ENCODE assay signal across 28 cellular contexts in the genomic region with DNA sequence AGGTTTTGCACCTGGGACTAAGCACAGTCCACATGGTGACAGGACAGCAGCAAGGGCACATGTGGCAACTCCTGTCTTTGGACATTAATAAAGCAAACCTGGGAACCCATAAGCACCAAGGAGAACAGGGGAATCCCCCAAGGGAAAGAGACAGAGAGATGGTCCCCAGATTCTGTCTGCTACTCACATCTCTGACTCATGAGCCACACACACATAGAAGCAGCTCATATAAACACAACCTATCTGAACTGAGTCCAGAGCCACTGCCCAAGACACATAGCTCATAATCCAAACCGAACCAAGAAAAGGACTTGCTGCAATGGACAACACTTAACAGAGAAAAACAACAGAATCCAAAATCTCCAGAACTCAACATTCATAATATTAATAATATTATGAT.
DNase-seq lines count a peak whose midpoint lies in the region; ATAC-seq and TF ChIP-seq lines count a peak whose summit lies in the region.
"Had no signal": no experiment of that assay in that cellular context is flagged by ENCODE, and none has a peak within 500 bp of the region (broad histone marks: within the 10 kb centered on the region; RNA-seq: fewer than 3 reads in every experiment).

No MANE protein-coding gene starts in this region.

- no peaks in the 10 kb centered on the region for H3K9me3 ChIP-seq in adrenal gland (replicated peaks in 1 of 3)
- H3K9me3 ChIP-seq in testis, result no peaks in the 10 kb centered on the region
- H3K9me3 ChIP-seq: gastroesophageal sphincter, spleen, uterus had no signal

- H3K4me1 ChIP-seq in adrenal gland (replicated peaks in 1 of 2) (no peaks in the 10 kb centered on the region), testis (no peaks in the 10 kb centered on the region)
- H3K4me1 ChIP-seq: gastroesophageal sphincter, spleen, uterus had no signal

- 93 to 100% (median 100%) methylated on average over 1 of the region's 1 CpG for WGBS in adrenal gland, 4 donors
- WGBS in testis, 2 donors, result 97 to 100% methylated on average over 1 of the region's 1 CpG

- no peak overlapping the region for H3K27ac Mint-ChIP-seq in activated naive CD8-positive, alpha-beta T cell treated with anti-CD3 and anti-CD28 coated beads, Interleukin-2, amount 50 U/mL, for 24 hours
- no peak overlapping the region for H3K27ac Mint-ChIP-seq in activated naive CD8-positive, alpha-beta T cell treated with anti-CD3 and anti-CD28 coated beads for 36 hours
- H3K27ac Mint-ChIP-seq: activated naive CD4-positive, alpha-beta T cell treated with anti-CD3 and anti-CD28 coated beads for 36 hours; activated T-cell treated with anti-CD3 and anti-CD28 coated beads, Interleukin-2, amount 50 U/mL, for 72 hours; natural killer cell; T-helper 1 cell treated with Interleukin-12 subunit alpha and Interleukin-12 subunit beta and Interleukin-4 antibody, amounts not matched to agents 30 μg/mL and 1 μg/mL, for 36 hours had no signal

- H3K36me3 ChIP-seq in adrenal gland (replicated peaks in 1 of 2) (no peaks in the 10 kb centered on the region), testis (ENCODE audit: low read depth, missing control alignments) (no peaks in the 10 kb centered on the region)
- H3K36me3 ChIP-seq: uterus had no signal

- peaks cover 2% of the 10 kb centered on the region for H3K4me1 Mint-ChIP-seq in activated naive CD8-positive, alpha-beta T cell treated with anti-CD3 and anti-CD28 coated beads, Interleukin-2, amount 50 U/mL, for 24 hours
- H3K4me1 Mint-ChIP-seq in activated naive CD8-positive, alpha-beta T cell treated with anti-CD3 and anti-CD28 coated beads for 36 hours, result peaks cover 3% of the 10 kb centered on the region
- H3K4me1 Mint-ChIP-seq: natural killer cell had no signal

- TF ChIP-seq POLR2A in adrenal gland (IDR thresholded peaks at IDR 0.05) (no peak), testis (IDR thresholded peaks at IDR 0.05) (no peak)

- H3K9me3 Mint-ChIP-seq in activated naive CD8-positive, alpha-beta T cell treated with anti-CD3 and anti-CD28 coated beads, Interleukin-2, amount 50 U/mL, for 24 hours, result no peaks in the 10 kb centered on the region
- H3K9me3 Mint-ChIP-seq in activated naive CD8-positive, alpha-beta T cell treated with anti-CD3 and anti-CD28 coated beads for 36 hours, result no peaks in the 10 kb centered on the region
- H3K9me3 Mint-ChIP-seq: activated naive CD4-positive, alpha-beta T cell treated with anti-CD3 and anti-CD28 coated beads for 36 hours; activated T-cell treated with anti-CD3 and anti-CD28 coated beads, Interleukin-2, amount 50 U/mL, for 72 hours; natural killer cell; T-helper 1 cell treated with Interleukin-12 subunit alpha and Interleukin-12 subunit beta and Interleukin-4 antibody, amounts not matched to agents 30 μg/mL and 1 μg/mL, for 36 hours had no signal

- peak; percentile 61 for ATAC-seq in activated naive CD8-positive, alpha-beta T cell treated with anti-CD3 and anti-CD28 coated beads, Interleukin-2, amount 50 U/mL, for 24 hours
- no peak for ATAC-seq in GM21723 (IDR thresholded peaks at IDR 0.05; ENCODE audit: unreplicated experiment)
- ATAC-seq: esophagus mucosa, gastroesophageal sphincter, K562, natural killer cell had no signal

- H3K4me3 Mint-ChIP-seq in activated naive CD8-positive, alpha-beta T cell treated with anti-CD3 and anti-CD28 coated beads, Interleukin-2, amount 50 U/mL, for 24 hours, result no peak overlapping the region
- no peak overlapping the region for H3K4me3 Mint-ChIP-seq in activated naive CD8-positive, alpha-beta T cell treated with anti-CD3 and anti-CD28 coated beads for 36 hours
- H3K4me3 Mint-ChIP-seq: activated naive CD4-positive, alpha-beta T cell treated with anti-CD3 and anti-CD28 coated beads for 36 hours; activated T-cell treated with anti-CD3 and anti-CD28 coated beads, Interleukin-2, amount 50 U/mL, for 72 hours; natural killer cell; T-helper 1 cell treated with Interleukin-12 subunit alpha and Interleukin-12 subunit beta and Interleukin-4 antibody, amounts not matched to agents 30 μg/mL and 1 μg/mL, for 36 hours had no signal

- H3K4me3 ChIP-seq in fibroblast of mammary gland (ENCODE audit: control insufficient read depth, low read depth, low read length) (no peak overlapping the region), adrenal gland (no peak overlapping the region), testis (no peak overlapping the region)
- H3K4me3 ChIP-seq: gastroesophageal sphincter, K562, SK-N-MC, spleen, uterus had no signal

- no peak for TF ChIP-seq CTCF in fibroblast of mammary gland (conservative IDR thresholded peaks at IDR 0.05; ENCODE audit: control insufficient read depth, insufficient read depth, low read depth, low read length)
- no peak for TF ChIP-seq CTCF in adrenal gland (IDR thresholded peaks at IDR 0.05)
- TF ChIP-seq CTCF in testis (IDR thresholded peaks at IDR 0.05), result no peak

- no peak overlapping the region for H3K27ac ChIP-seq in adrenal gland
- H3K27ac ChIP-seq in testis, result no peak overlapping the region
- H3K27ac ChIP-seq: C4-2B, gastroesophageal sphincter, RWPE1, SK-N-MC, spleen, uterus had no signal

- no peaks in the 10 kb centered on the region for H3K27me3 ChIP-seq in adrenal gland
- H3K27me3 ChIP-seq in testis, result no peaks in the 10 kb centered on the region
- H3K27me3 ChIP-seq: gastroesophageal sphincter, spleen, uterus had no signal

- no peaks in the 10 kb centered on the region for H3K27me3 Mint-ChIP-seq in activated naive CD8-positive, alpha-beta T cell treated with anti-CD3 and anti-CD28 coated beads, Interleukin-2, amount 50 U/mL, for 24 hours
- H3K27me3 Mint-ChIP-seq in activated naive CD8-positive, alpha-beta T cell treated with anti-CD3 and anti-CD28 coated beads for 36 hours, result no peaks in the 10 kb centered on the region

- peaks cover 2% of the 10 kb centered on the region for H3K36me3 Mint-ChIP-seq in activated naive CD8-positive, alpha-beta T cell treated with anti-CD3 and anti-CD28 coated beads, Interleukin-2, amount 50 U/mL, for 24 hours (ENCODE audit: low read depth)
- no peaks in the 10 kb centered on the region for H3K36me3 Mint-ChIP-seq in activated naive CD8-positive, alpha-beta T cell treated with anti-CD3 and anti-CD28 coated beads for 36 hours
- H3K36me3 Mint-ChIP-seq: natural killer cell had no signal

- DNase-seq in activated naive CD8-positive, alpha-beta T cell treated with anti-CD3 and anti-CD28 coated beads, Interleukin-2, amount 50 U/mL, for 24 hours, result no peak
- no peak for DNase-seq in activated naive CD8-positive, alpha-beta T cell treated with anti-CD3 and anti-CD28 coated beads for 36 hours
- DNase-seq in RKO (ENCODE audit: low spot score), result peak; percentile 23
- peak; percentile 21 for DNase-seq in fibroblast of mammary gland (ENCODE audit: low read depth)
- no peak for DNase-seq in adrenal gland
- DNase-seq in cortex of kidney (lab: John Stamatoyannopoulos, UW), result no peak
- no peak for DNase-seq in testis
- DNase-seq: activated CD4-positive, alpha-beta T cell treated with anti-CD3 and anti-CD28 coated beads for 4 hours; activated naive CD4-positive, alpha-beta T cell treated with anti-CD3 and anti-CD28 coated beads for 36 hours; activated T-cell treated with anti-CD3 and anti-CD28 coated beads, Interleukin-2, amount 50 U/mL, for 72 hours; midbrain; MV-4-11; natural killer cell; NCI-H1694; NCI-H2171 treated with DMSO at 0.1 percent for 48 hours; NCI-H524; spleen; stimulated activated CD4-positive, alpha-beta T cell treated with anti-CD3 and anti-CD28 coated beads, Interleukin-4, amount 100 ng/mL, for 1 hour; stimulated activated naive CD4-positive, alpha-beta T cell; uterus had no signal

- intact Hi-C loops in adrenal gland (cut with DNase I) (no loop called here), testis (cut with DNase I; ENCODE audit: low total_unique reads) (no loop called here)

Comparison
In these comparisons a context has a peak if more than half of its experiments do, and no peak if none do; other contexts are left out.
1. DNase-seq: peak in RKO (single experiment) and fibroblast of mammary gland (single experiment); none in activated naive CD8-positive, alpha-beta T cell treated with anti-CD3 and anti-CD28 coated beads, Interleukin-2, amount 50 U/mL, for 24 hours (single experiment), activated naive CD8-positive, alpha-beta T cell treated with anti-CD3 and anti-CD28 coated beads for 36 hours (single experiment), adrenal gland (0 of 7), cortex of kidney (single experiment) and testis (single experiment).